ENCODE assay signal across 27 cellular contexts in genomic region chr16:57251352-57251751, GRCh38.
"Had no signal": no experiment of that assay in that cellular context is flagged by ENCODE, and none has a peak within 500 bp of the region (broad histone marks: within the 10 kb centered on the region; RNA-seq: fewer than 3 reads in every experiment).

No MANE protein-coding gene starts in this region.

- DNase-seq: activated CD4-positive, alpha-beta T cell treated with anti-CD3 and anti-CD28 coated beads for 4 hours; activated CD8-positive, alpha-beta memory T cell treated with anti-CD3 and anti-CD28 coated beads, Interleukin-2, amount 50 U/mL, for 48 hours; activated CD8-positive, alpha-beta T cell treated with anti-CD3 and anti-CD28 coated beads, Interleukin-2, amount 10 ng/mL, durations not matched to agents 7 days and 5 days; activated gamma-delta T cell; activated naive CD4-positive, alpha-beta T cell treated with anti-CD3 and anti-CD28 coated beads for 36 hours; activated naive CD8-positive, alpha-beta T cell treated with anti-CD3 and anti-CD28 coated beads, Interleukin-2, amount 10 ng/mL, durations not matched to agents 7 days and 5 days; activated T-cell treated with anti-CD3 and anti-CD28 coated beads, Interleukin-2, amount 50 U/mL, for 24 hours; anterior cingulate cortex; central memory CD4-positive, alpha-beta T cell; MM.1S; NCI-H1105; NCI-H1436; NCI-H1694 treated with DMSO at 0.1 percent for 48 hours; NCI-H2081; NCI-H510A treated with DMSO at 0.1 percent for 48 hours; NCI-H69; NK-92 treated with Interleukin-12 subunit alpha and Interleukin-12 subunit beta, amount 100 ng/mL, for 24 hours; Peyer's patch; Right ventricle myocardium superior; SJCRH30; SK-N-SH; T-helper 1 cell had no signal

- H3K27me3 Mint-ChIP-seq: activated naive CD8-positive, alpha-beta T cell treated with anti-CD3 and anti-CD28 coated beads, Interleukin-2, amount 10 ng/mL, durations not matched to agents 7 days and 5 days; activated T-cell treated with anti-CD3 and anti-CD28 coated beads, Interleukin-2, amount 50 U/mL, for 24 hours had no signal

- H3K9me3 ChIP-seq: adrenal gland, Peyer's patch, SJCRH30, SK-N-SH had no signal

- H3K4me1 ChIP-seq: adrenal gland, SJCRH30 had no signal

- H3K27ac Mint-ChIP-seq: activated CD8-positive, alpha-beta T cell treated with anti-CD3 and anti-CD28 coated beads, Interleukin-2, amount 10 ng/mL, durations not matched to agents 7 days and 5 days; activated naive CD4-positive, alpha-beta T cell treated with anti-CD3 and anti-CD28 coated beads for 36 hours; activated naive CD8-positive, alpha-beta T cell treated with anti-CD3 and anti-CD28 coated beads, Interleukin-2, amount 10 ng/mL, durations not matched to agents 7 days and 5 days; activated T-cell treated with anti-CD3 and anti-CD28 coated beads, Interleukin-2, amount 50 U/mL, for 24 hours had no signal

- H3K9ac ChIP-seq: SK-N-SH had no signal

- H3K9me3 Mint-ChIP-seq: activated naive CD4-positive, alpha-beta T cell treated with anti-CD3 and anti-CD28 coated beads for 36 hours; activated naive CD8-positive, alpha-beta T cell treated with anti-CD3 and anti-CD28 coated beads, Interleukin-2, amount 10 ng/mL, durations not matched to agents 7 days and 5 days; activated T-cell treated with anti-CD3 and anti-CD28 coated beads, Interleukin-2, amount 50 U/mL, for 24 hours had no signal

- H3K4me3 ChIP-seq: adrenal gland, Peyer's patch, SJCRH30 had no signal

- H3K27ac ChIP-seq: adrenal gland, Peyer's patch, RWPE1, SJCRH30, VCaP had no signal

- ATAC-seq: activated CD4-positive, CD25-positive, alpha-beta regulatory T cell treated with anti-CD3 and anti-CD28 coated beads, Interleukin-2, amount 50 U/mL, for 24 hours; activated CD8-positive, alpha-beta T cell treated with anti-CD3 and anti-CD28 coated beads, Interleukin-2, amount 10 ng/mL, durations not matched to agents 7 days and 5 days had no signal

- H3K4me3 Mint-ChIP-seq: activated CD8-positive, alpha-beta T cell treated with anti-CD3 and anti-CD28 coated beads, Interleukin-2, amount 10 ng/mL, durations not matched to agents 7 days and 5 days; activated naive CD4-positive, alpha-beta T cell treated with anti-CD3 and anti-CD28 coated beads for 36 hours; activated naive CD8-positive, alpha-beta T cell treated with anti-CD3 and anti-CD28 coated beads, Interleukin-2, amount 10 ng/mL, durations not matched to agents 7 days and 5 days; activated T-cell treated with anti-CD3 and anti-CD28 coated beads, Interleukin-2, amount 50 U/mL, for 24 hours had no signal

- FAIRE-seq: bronchial epithelial cell had no signal

- H3K27me3 ChIP-seq: adrenal gland, Peyer's patch, SJCRH30 had no signal
